Comparison of ENCODE assay signal across 8 cellular contexts in genomic region chr16:578870-579405, GRCh38. TPM values are rescaled to one million over a fixed set of nuclear protein-coding genes. Genes with fewer than 3 reads are reported as not detected.
A peak's percentile ranks its signal among the peaks of the same experiment; 100 is the strongest.
DNase-seq lines count a peak whose midpoint lies in the region; ATAC-seq and TF ChIP-seq lines count a peak whose summit lies in the region.

No MANE protein-coding gene starts in this region.

- ATAC-seq in GM18858 (IDR thresholded peaks at IDR 0.05; ENCODE audit: unreplicated experiment) (no peak), GM19467 (IDR thresholded peaks at IDR 0.05; ENCODE audit: unreplicated experiment) (no peak)

- TF ChIP-seq CTCF in LNCAP (IDR thresholded peaks at IDR 0.05): peak; percentile 85

- DNase-seq in ELR (ENCODE audit: low read depth): peak; percentile 62
- DNase-seq in activated CD4-positive, CD25-positive, alpha-beta regulatory T cell treated with anti-CD3 and anti-CD28 coated beads, Interleukin-2, amount 50 U/mL, for 72 hours: peak; percentile 70
- DNase-seq in dermis blood vessel endothelial cell: peak; percentile 86
- DNase-seq in medulla oblongata (ENCODE audit: extremely low spot score): peak; percentile 54
- DNase-seq in stimulated activated CD8-positive, alpha-beta memory T cell treated with anti-CD3 and anti-CD28 coated beads, Interleukin-4, amount 100 ng/mL, for 24 hours (ENCODE audit: low read depth): peak; percentile 45

RNA-seq across cellular contexts. Expression of gene PIGQ, which starts 9.2 kb away (rescaled TPM):
- total RNA-seq in dermis blood vessel endothelial cell: 25.4 and 32.2 TPM in 2 replicates

RNA-seq across cellular contexts. Expression of gene RAB40C, which starts 10.9 kb away (rescaled TPM):
- total RNA-seq in dermis blood vessel endothelial cell: 13.3 and 14.1 TPM in 2 replicates

RNA-seq across cellular contexts. Expression of gene NHLRC4, which starts 12.1 kb away (rescaled TPM):
- total RNA-seq in dermis blood vessel endothelial cell: 1.9 and 2.7 TPM in 2 replicates

RNA-seq across cellular contexts. Expression of gene PRR35, which starts 18.7 kb away (rescaled TPM):
- not detected in 2 replicates for total RNA-seq in dermis blood vessel endothelial cell

RNA-seq across cellular contexts. Expression of gene CAPN15, which starts 51.4 kb away (rescaled TPM):
- 50.5 and 83.4 TPM in 2 replicates for total RNA-seq in dermis blood vessel endothelial cell
